Comparison of ENCODE assay signal across 22 cellular contexts in genomic region chr7:91356915-91357314, GRCh38.
DNase-seq lines count a peak whose midpoint lies in the region; ATAC-seq and TF ChIP-seq lines count a peak whose summit lies in the region.
"Had no signal": no experiment of that assay in that cellular context is flagged by ENCODE, and none has a peak within 500 bp of the region (broad histone marks: within the 10 kb centered on the region; RNA-seq: fewer than 3 reads in every experiment).

No MANE protein-coding gene starts in this region.

- H3K4me3 Mint-ChIP-seq in nephron: no peak overlapping the region
- H3K4me3 Mint-ChIP-seq: CD14-positive monocyte; CD4-positive, alpha-beta memory T cell; CD4-positive, CD25-positive, alpha-beta regulatory T cell; CD8-positive, alpha-beta memory T cell had no signal

- no peak for TF ChIP-seq POLR2A in esophagus muscularis mucosa (IDR thresholded peaks at IDR 0.05; ENCODE audit: low read depth)

- H3K9me3 ChIP-seq in SK-N-SH (no peaks in the 10 kb centered on the region), esophagus muscularis mucosa (no peaks in the 10 kb centered on the region)
- H3K9me3 ChIP-seq: BE2C, BLaER1 had no signal

- peaks cover 3% of the 10 kb centered on the region for H3K27me3 Mint-ChIP-seq in nephron (ENCODE audit: low read depth)
- H3K27me3 Mint-ChIP-seq: CD4-positive, alpha-beta memory T cell; CD4-positive, CD25-positive, alpha-beta regulatory T cell; CD8-positive, alpha-beta memory T cell had no signal

- H3K9me2 ChIP-seq in SK-N-SH: no peaks in the 10 kb centered on the region

- peaks cover 45% of the 10 kb centered on the region for H3K4me1 Mint-ChIP-seq in nephron
- H3K4me1 Mint-ChIP-seq: CD14-positive monocyte; CD4-positive, alpha-beta memory T cell; CD4-positive, CD25-positive, alpha-beta regulatory T cell; CD8-positive, alpha-beta memory T cell had no signal

- H2AFZ ChIP-seq in SK-N-SH (ENCODE audit: low read depth): no peak overlapping the region

- H3K4me2 ChIP-seq in SK-N-SH: no peak overlapping the region
- H3K4me2 ChIP-seq: BLaER1 had no signal

- H3K9me3 Mint-ChIP-seq in nephron: no peaks in the 10 kb centered on the region
- H3K9me3 Mint-ChIP-seq: CD14-positive monocyte had no signal

- TF ChIP-seq CTCF in SK-N-SH (IDR thresholded peaks at IDR 0.05) (no peak), nephron (IDR thresholded peaks at IDR 0.05; ENCODE audit: unreplicated experiment in 3 of 3) (no peak), esophagus muscularis mucosa (IDR thresholded peaks at IDR 0.05) (no peak)

- TF ChIP-seq EP300 in SK-N-SH (IDR thresholded peaks at IDR 0.05; ENCODE audit: borderline replicate concordance in 1 of 2, low read depth in 1 of 2, low read length in 1 of 2) (no peak), esophagus muscularis mucosa (IDR thresholded peaks at IDR 0.05) (no peak)

- H3K36me3 ChIP-seq in SK-N-SH (replicated peaks in 1 of 2; ENCODE audit: control insufficient read depth in 1 of 2, insufficient read depth in 2 of 2, low read length in 1 of 2) (no peaks in the 10 kb centered on the region), esophagus muscularis mucosa (no peaks in the 10 kb centered on the region)
- H3K36me3 ChIP-seq: BE2C, BLaER1 had no signal

- no peak overlapping the region for H3K4me3 ChIP-seq in SK-N-SH (ENCODE audit: low read depth in 2 of 2, low read length in 1 of 2)
- no peak overlapping the region for H3K4me3 ChIP-seq in esophagus muscularis mucosa
- H3K4me3 ChIP-seq: BLaER1, GM12878 had no signal

- H4K20me1 ChIP-seq in SK-N-SH (ENCODE audit: insufficient read depth): no peaks in the 10 kb centered on the region
- H4K20me1 ChIP-seq: BLaER1 had no signal

- intact Hi-C loops in esophagus muscularis mucosa (cut with DNase I): no loop called here

- H3K4me1 ChIP-seq in SK-N-SH (ENCODE audit: control insufficient read depth in 1 of 2, insufficient read depth in 2 of 2, low read depth in 1 of 2, low read length in 1 of 2) (peaks cover 0 to 4% of the 10 kb centered on the region in 2 experiments; a peak in 2 of 4 replicates), esophagus muscularis mucosa (no peaks in the 10 kb centered on the region)
- H3K4me1 ChIP-seq: BE2C, BLaER1 had no signal

- no peak overlapping the region for H3K9ac ChIP-seq in SK-N-SH
- H3K9ac ChIP-seq: BLaER1 had no signal

- H3K27me3 ChIP-seq in SK-N-SH (ENCODE audit: insufficient read depth) (no peaks in the 10 kb centered on the region; the same call in 1 of the 2 replicates), esophagus muscularis mucosa (no peaks in the 10 kb centered on the region)
- H3K27me3 ChIP-seq: BE2C, BLaER1 had no signal

- no peak for DNase-seq in SK-N-SH
- DNase-seq in esophagus muscularis mucosa (ENCODE audit: extremely low spot score): no peak
- no peak for DNase-seq in NCI-H1092 (lab: John Stamatoyannopoulos, UW)
- DNase-seq: 8988T; ACHN; BE2C; C1 segment of cervical spinal cord; CD4-positive, alpha-beta memory T cell; CD4-positive, CD25-positive, alpha-beta regulatory T cell; CD8-positive, alpha-beta memory T cell; COR-L47; DMS153; DMS53; DMS79; DND-41; EL; GDM1 had no signal

- POLR2A ChIA-PET in SK-N-SH (lab: Yijun Ruan, JAX): no interaction called here

- H3K27ac ChIP-seq in SK-N-SH (ENCODE audit: low read depth in 2 of 2, low read length in 1 of 2): no peak overlapping the region
- H3K27ac ChIP-seq in esophagus muscularis mucosa (replicated peaks in 1 of 4): no peak overlapping the region
- H3K27ac ChIP-seq: BLaER1 had no signal

- TF ChIP-seq RAD21 in SK-N-SH (IDR thresholded peaks at IDR 0.05; ENCODE audit: low read length): no peak

- no peaks in the 10 kb centered on the region for H3K36me3 Mint-ChIP-seq in nephron (ENCODE audit: low read depth)
- H3K36me3 Mint-ChIP-seq: CD14-positive monocyte; CD4-positive, alpha-beta memory T cell; CD4-positive, CD25-positive, alpha-beta regulatory T cell; CD8-positive, alpha-beta memory T cell had no signal

- CTCF ChIA-PET in SK-N-SH (lab: Yijun Ruan, JAX): interaction anchor here (0.8 to 1.0 kb wide), 4 partner anchors 8 to 252 kb away, joined by 3 read pairs; no protein-coding TSS in a partner anchor

- ATAC-seq in SK-N-SH treated with all-trans-retinoic acid at 6 μM for 48 hours: no peak
- ATAC-seq: GM12878 had no signal

- no peaks in the 10 kb centered on the region for H3K79me2 ChIP-seq in SK-N-SH (ENCODE audit: insufficient read depth)

- H3K27ac Mint-ChIP-seq in nephron: peak overlapping the region in 2 of 3 experiments; percentile 47 to 66
- H3K27ac Mint-ChIP-seq: CD14-positive monocyte; CD4-positive, alpha-beta memory T cell; CD4-positive, CD25-positive, alpha-beta regulatory T cell; CD8-positive, alpha-beta memory T cell had no signal

- no peaks in the 10 kb centered on the region for H3F3A ChIP-seq in SK-N-SH (replicated peaks; ENCODE audit: insufficient read depth)

TF ChIP-seq in SK-N-SH treated with all-trans-retinoic acid at 6 μM for 48 hours, 23 proteins besides CTCF, POLR2A, EP300 and RAD21:
- TF ChIP-seq CSRNP3 (CRISPR knock-in tag; IDR thresholded peaks at IDR 0.05) (no peak), ZNF70 (CRISPR knock-in tag; IDR thresholded peaks at IDR 0.05) (peak; percentile 93), RARB (CRISPR knock-in tag; IDR thresholded peaks at IDR 0.05) (no peak), ISL1 (CRISPR knock-in tag; IDR thresholded peaks at IDR 0.05) (no peak), ZNF8 (CRISPR knock-in tag; IDR thresholded peaks at IDR 0.05) (no peak)
TF ChIP-seq in SK-N-SH treated with all-trans-retinoic acid at 6 μM for 48 hours: peak in this region for 1.

TF ChIP-seq in SK-N-SH, 30 proteins besides CTCF, POLR2A, EP300 and RAD21:
- TF ChIP-seq GABPA (IDR thresholded peaks at IDR 0.05; ENCODE audit: low read depth): no peak
- TF ChIP-seq SIN3A (IDR thresholded peaks at IDR 0.05; ENCODE audit: borderline replicate concordance, low read depth, low read length): no peak
- no peak for TF ChIP-seq YY1 (IDR thresholded peaks at IDR 0.05; ENCODE audit: low read depth)
- TF ChIP-seq GATA2 (CRISPR knock-in tag; IDR thresholded peaks at IDR 0.05): no peak
- no peak for TF ChIP-seq SMC3 (IDR thresholded peaks at IDR 0.05; ENCODE audit: low read depth, low read length)
- TF ChIP-seq CHD2 (IDR thresholded peaks at IDR 0.05; ENCODE audit: low read length, partially characterized antibody): no peak
- TF ChIP-seq TAF1 (IDR thresholded peaks at IDR 0.05; ENCODE audit: borderline replicate concordance, low read depth, low read length): no peak
